Comparison of ENCODE assay signal across 10 cellular contexts in genomic region chr9:89448381-89448780, GRCh38. TPM values are rescaled to one million over a fixed set of nuclear protein-coding genes. Genes with fewer than 3 reads are reported as not detected.
DNase-seq lines count a peak whose midpoint lies in the region; ATAC-seq and TF ChIP-seq lines count a peak whose summit lies in the region.
"Had no signal": no experiment of that assay in that cellular context is flagged by ENCODE, and none has a peak within 500 bp of the region (broad histone marks: within the 10 kb centered on the region; RNA-seq: fewer than 3 reads in every experiment).

No MANE protein-coding gene starts in this region.

- H3K36me3 ChIP-seq in OCI-LY7 (ENCODE audit: insufficient read depth, low read length) (no peaks in the 10 kb centered on the region), smooth muscle cell (ENCODE audit: low read depth) (no peaks in the 10 kb centered on the region)
- H3K36me3 ChIP-seq: SJSA1 had no signal

- 62% methylated on average over 11 of the region's 11 CpGs for WGBS in smooth muscle cell (ENCODE audit: low lambda C conversion rate)

- H3K4me2 ChIP-seq in OCI-LY7 (ENCODE audit: low read length) (peak overlapping the region; percentile 28), smooth muscle cell (no peak overlapping the region)

- TF ChIP-seq CTCF in GM10248 (IDR thresholded peaks at IDR 0.05; ENCODE audit: control extremely low read depth, extremely low read depth, low read depth, missing control alignments): no peak
- TF ChIP-seq CTCF in OCI-LY7 (conservative IDR thresholded peaks at IDR 0.05; ENCODE audit: low read length): no peak
- TF ChIP-seq CTCF in smooth muscle cell (IDR thresholded peaks at IDR 0.05; ENCODE audit: borderline replicate concordance, insufficient read depth, poor library complexity, severe bottlenecking): no peak

- no peak overlapping the region for H3K27ac ChIP-seq in OCI-LY7 (ENCODE audit: low read depth, low read length, poor library complexity, severe bottlenecking)
- no peak overlapping the region for H3K27ac ChIP-seq in smooth muscle cell (ENCODE audit: low read depth)
- H3K27ac ChIP-seq: SJSA1 had no signal

- H3K4me1 ChIP-seq in OCI-LY7 (ENCODE audit: insufficient read depth, low read length, poor library complexity, severe bottlenecking): peaks cover 35% of the 10 kb centered on the region
- no peaks in the 10 kb centered on the region for H3K4me1 ChIP-seq in smooth muscle cell (ENCODE audit: low read depth)

- DNase-seq in GM10248 (ENCODE audit: extremely low spot score) (peak; percentile 67), OCI-LY7 (ENCODE audit: low spot score) (no peak), amygdala (lab: John Stamatoyannopoulos, UW) (peak in 49 of 56 donors; percentile 54 to 94 (median 78)), posterior cingulate gyrus (peak; percentile 72 to 98 (median 77)), smooth muscle cell (lab: John Stamatoyannopoulos, UW; ENCODE audit: unreplicated experiment) (no peak), cerebellum (ENCODE audit: low spot score) (no peak), GF-D8 (lab: John Stamatoyannopoulos, UW) (no peak)
- DNase-seq: NCI-H187 had no signal

- no TSS peak for BruUV-seq in OCI-LY7 (replicated peaks; lab: Mats Ljungman, UMichigan)

- CTCF ChIA-PET in GM10248 (lab: Yijun Ruan, JAX): interaction anchor here (0.9 to 4.4 kb wide), 5 partner anchors 9 to 100 kb away, joined by 3 to 22 read pairs (median 4); no protein-coding TSS in a partner anchor
- CTCF ChIA-PET in OCI-LY7 (lab: Charles Lee; ENCODE audit: unreplicated experiment): interaction anchor here (0.5 kb wide), 1 partner anchor 24 kb away, joined by 19 read pairs; no protein-coding TSS in a partner anchor

- H3F3A ChIP-seq in smooth muscle cell (ENCODE audit: low read depth): no peaks in the 10 kb centered on the region

- no peaks in the 10 kb centered on the region for H3K9me2 ChIP-seq in OCI-LY7 (ENCODE audit: insufficient read depth, low read length)

- no peak overlapping the region for H2AFZ ChIP-seq in OCI-LY7 (ENCODE audit: low read length)
- no peak overlapping the region for H2AFZ ChIP-seq in smooth muscle cell (ENCODE audit: low read depth)

- H3K4me3 ChIP-seq in OCI-LY7 (ENCODE audit: low read depth, low read length, poor library complexity, severe bottlenecking) (no peak overlapping the region), smooth muscle cell (no peak overlapping the region)
- H3K4me3 ChIP-seq: SJSA1 had no signal

- H3K9me3 ChIP-seq in OCI-LY7 (ENCODE audit: low read length): no peaks in the 10 kb centered on the region
- H3K9me3 ChIP-seq in smooth muscle cell (replicated peaks; ENCODE audit: low read depth): no peaks in the 10 kb centered on the region
- H3K9me3 ChIP-seq: SJSA1 had no signal

- no peak for ATAC-seq in GM18520 (IDR thresholded peaks at IDR 0.05; ENCODE audit: unreplicated experiment)

- H3K9ac ChIP-seq in smooth muscle cell (ENCODE audit: low read depth): no peak overlapping the region

- POLR2A ChIA-PET in GM10248 (lab: Yijun Ruan, JAX) (no interaction called here), OCI-LY7 (lab: Charles Lee) (interaction anchor here (0.5 to 1.2 kb wide), 2 partner anchors 9 to 102 kb away, joined by 4 to 5 read pairs; no protein-coding TSS in a partner anchor)

- no peaks in the 10 kb centered on the region for H4K20me1 ChIP-seq in OCI-LY7 (ENCODE audit: insufficient read depth, low read length)
- no peaks in the 10 kb centered on the region for H4K20me1 ChIP-seq in smooth muscle cell (ENCODE audit: low read depth)

- H3K27me3 ChIP-seq in smooth muscle cell (ENCODE audit: low read depth): no peaks in the 10 kb centered on the region
- H3K27me3 ChIP-seq: SJSA1 had no signal

- intact Hi-C loops in OCI-LY7 (cut with micrococcal nuclease; ENCODE audit: unreplicated experiment) (no loop called here), posterior cingulate gyrus (cut with DNase I) (loop anchor here (2.0 kb wide), 1 partner anchor 94 kb away; no protein-coding TSS in a partner anchor)

- no peaks in the 10 kb centered on the region for H3K79me2 ChIP-seq in OCI-LY7 (ENCODE audit: insufficient read depth, low read depth, low read length)
- H3K79me2 ChIP-seq in smooth muscle cell (ENCODE audit: low read depth): no peaks in the 10 kb centered on the region

RNA-seq across cellular contexts. Expression of gene SEMA4D, which starts 49.5 kb away (rescaled TPM):
- total RNA-seq in OCI-LY7 (2014; rRNA removed; shearing (Covaris generic)): 28.5 and 33.7 TPM in 2 replicates
- 52.8 and 60.5 TPM in 2 replicates for total RNA-seq in OCI-LY7 (2022)
- total RNA-seq in smooth muscle cell: 2.4 and 2.7 TPM in 2 replicates
- polyA plus RNA-seq in smooth muscle cell: 0.63 and 3.4 TPM in 2 replicates
- 18.4 TPM for total RNA-seq in cerebellum

Comparison
In these comparisons a context has a peak if more than half of its experiments do, and no peak if none do; other contexts are left out.
1. DNase-seq: peak in GM10248 (single experiment), amygdala (49 of 56) and posterior cingulate gyrus (10 of 10); none in OCI-LY7 (single experiment), smooth muscle cell (single experiment), cerebellum (single experiment) and GF-D8 (single experiment).